In genomic region chr6:161192636-161193411, GRCh38 we compare ENCODE assay signal across 33 cellular contexts.
"Had no signal": no experiment of that assay in that cellular context is flagged by ENCODE, and none has a peak within 500 bp of the region (broad histone marks: within the 10 kb centered on the region; RNA-seq: fewer than 3 reads in every experiment).

No MANE protein-coding gene starts in this region.

- H3K4me3 ChIP-seq: Peyer's patch, SJSA1 had no signal

- H3K27me3 Mint-ChIP-seq: activated CD4-positive, alpha-beta memory T cell treated with anti-CD3 and anti-CD28 coated beads for 36 hours; activated naive CD8-positive, alpha-beta T cell treated with anti-CD3 and anti-CD28 coated beads for 36 hours; activated T-helper 17 cell treated with anti-CD3 and anti-CD28 coated beads, Interleukin-2, amount 50 U/mL, for 72 hours had no signal

- H3K4me1 Mint-ChIP-seq: activated naive CD8-positive, alpha-beta T cell treated with anti-CD3 and anti-CD28 coated beads for 36 hours had no signal

- DNase-seq: activated CD4-positive, alpha-beta memory T cell treated with anti-CD3 and anti-CD28 coated beads for 36 hours; activated CD4-positive, alpha-beta T cell treated with anti-CD3 and anti-CD28 coated beads, Interleukin-2, amount 50 U/mL, for 1 hour; activated CD8-positive, alpha-beta memory T cell treated with anti-CD3 and anti-CD28 coated beads, Interleukin-2, amount 50 U/mL, for 4 hours; activated effector memory CD4-positive, alpha-beta T cell treated with anti-CD3 and anti-CD28 coated beads, Interleukin-2, amount 50 U/mL, for 16 hours; activated naive CD4-positive, alpha-beta T cell; activated naive CD4-positive, alpha-beta T cell treated with anti-CD3 and anti-CD28 coated beads, Interleukin-2, amount 50 U/mL, for 16 hours; activated naive CD8-positive, alpha-beta T cell treated with anti-CD3 and anti-CD28 coated beads for 36 hours; activated T-cell treated with anti-CD3 and anti-CD28 coated beads for 4 hours; activated T-cell treated with anti-CD3 and anti-CD28 coated beads, Interleukin-2, amount 50 U/mL, for 4 hours; amniotic stem cell; aorta; brain microvascular endothelial cell; MM.1S; NCI-H1092; NCI-H1436 treated with DMSO at 0.1 percent for 48 hours; NCI-H1694 treated with DMSO at 0.1 percent for 48 hours; NCI-H2029; NCI-H446; NCI-H510A treated with DMSO at 0.1 percent for 48 hours; NCI-H526 treated with DMSO at 0.1 percent for 48 hours; NK-92 treated with Interleukin-12 subunit alpha and Interleukin-12 subunit beta, amount 100 ng/mL, for 24 hours; PC-3; Peyer's patch; RPMI8226; SHP77 treated with DMSO at 0.1 percent for 48 hours; SW 1271; T-helper 1 cell; T-helper 2 cell; T1000 had no signal

- H3K4me1 ChIP-seq: Peyer's patch, SJSA1 had no signal

- H3K36me3 ChIP-seq: Peyer's patch, SJSA1 had no signal

- H3K4me3 Mint-ChIP-seq: activated CD4-positive, alpha-beta memory T cell treated with anti-CD3 and anti-CD28 coated beads for 36 hours; activated naive CD8-positive, alpha-beta T cell treated with anti-CD3 and anti-CD28 coated beads for 36 hours; activated T-cell treated with anti-CD3 and anti-CD28 coated beads, Interleukin-2, amount 50 U/mL, for 4 hours; activated T-helper 17 cell treated with anti-CD3 and anti-CD28 coated beads, Interleukin-2, amount 50 U/mL, for 72 hours had no signal

- H3K27ac ChIP-seq: brain microvascular endothelial cell, KMS-11, Peyer's patch, SJSA1 had no signal

- H3K9me3 ChIP-seq: Peyer's patch, SJSA1 had no signal

- FAIRE-seq: TTC549 had no signal

- H3K9ac ChIP-seq: KMS-11 had no signal

- H3K27ac Mint-ChIP-seq: activated CD4-positive, alpha-beta memory T cell treated with anti-CD3 and anti-CD28 coated beads for 36 hours; activated naive CD8-positive, alpha-beta T cell treated with anti-CD3 and anti-CD28 coated beads for 36 hours; activated T-helper 17 cell treated with anti-CD3 and anti-CD28 coated beads, Interleukin-2, amount 50 U/mL, for 72 hours had no signal
